1 cellular context compared by ENCODE assay signal in genomic region chr19:1169921-1170885, GRCh38.
TF ChIP-seq lines count a peak whose summit lies in the region.

No MANE protein-coding gene starts in this region.

TF ChIP-seq in HepG2, 621 proteins besides CTCF, POLR2A, EP300 and RAD21 (continued from another document):
- TF ChIP-seq, protein P1, sequence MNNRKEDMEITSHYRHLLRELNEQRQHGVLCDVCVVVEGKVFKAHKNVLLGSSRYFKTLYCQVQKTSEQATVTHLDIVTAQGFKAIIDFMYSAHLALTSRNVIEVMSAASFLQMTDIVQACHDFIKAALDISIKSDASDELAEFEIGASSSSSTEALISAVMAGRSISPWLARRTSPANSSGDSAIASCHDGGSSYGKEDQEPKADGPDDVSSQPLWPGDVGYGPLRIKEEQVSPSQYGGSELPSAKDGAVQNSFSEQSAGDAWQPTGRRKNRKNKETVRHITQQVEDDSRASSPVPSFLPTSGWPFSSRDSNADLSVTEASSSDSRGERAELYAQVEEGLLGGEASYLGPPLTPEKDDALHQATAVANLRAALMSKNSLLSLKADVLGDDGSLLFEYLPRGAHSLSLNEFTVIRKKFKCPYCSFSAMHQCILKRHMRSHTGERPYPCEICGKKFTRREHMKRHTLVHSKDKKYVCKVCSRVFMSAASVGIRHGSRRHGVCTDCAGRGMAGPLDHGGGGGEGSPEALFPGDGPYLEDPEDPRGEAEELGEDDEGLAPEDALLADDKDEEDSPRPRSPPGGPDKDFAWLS (CRISPR knock-in tag; IDR thresholded peaks at IDR 0.05; ENCODE audit: borderline replicate concordance): no peak
- TF ChIP-seq HNRNPL (IDR thresholded peaks at IDR 0.05; ENCODE audit: low read depth, low read length) (0 out of 2 replicates have a peak, but pooled peaks have one; percentile 42), AGO2 (optimal IDR thresholded peaks at IDR 0.05; ENCODE audit: low read depth, low read length) (peak; percentile 71), RBFOX2 (IDR thresholded peaks at IDR 0.05; ENCODE audit: low read depth, low read length) (peak; percentile 59), HES4 (CRISPR knock-in tag; IDR thresholded peaks at IDR 0.05; ENCODE audit: borderline replicate concordance) (no peak), ZNF296 (CRISPR knock-in tag; conservative IDR thresholded peaks at IDR 0.05) (no peak), TRIM24 (CRISPR knock-in tag; IDR thresholded peaks at IDR 0.05) (peak; percentile 41; the same call in 1 of the 2 replicates), NCOR1 (IDR thresholded peaks at IDR 0.05; ENCODE audit: borderline replicate concordance, low read length) (no peak), HNRNPLL (IDR thresholded peaks at IDR 0.05; ENCODE audit: low read depth, low read length, poor library complexity, severe bottlenecking) (peak; percentile 17), NFIB (CRISPR knock-in tag; IDR thresholded peaks at IDR 0.05; ENCODE audit: borderline replicate concordance) (0 out of 2 replicates have a peak, but pooled peaks have one; percentile 70)
- TF ChIP-seq, protein P2, sequence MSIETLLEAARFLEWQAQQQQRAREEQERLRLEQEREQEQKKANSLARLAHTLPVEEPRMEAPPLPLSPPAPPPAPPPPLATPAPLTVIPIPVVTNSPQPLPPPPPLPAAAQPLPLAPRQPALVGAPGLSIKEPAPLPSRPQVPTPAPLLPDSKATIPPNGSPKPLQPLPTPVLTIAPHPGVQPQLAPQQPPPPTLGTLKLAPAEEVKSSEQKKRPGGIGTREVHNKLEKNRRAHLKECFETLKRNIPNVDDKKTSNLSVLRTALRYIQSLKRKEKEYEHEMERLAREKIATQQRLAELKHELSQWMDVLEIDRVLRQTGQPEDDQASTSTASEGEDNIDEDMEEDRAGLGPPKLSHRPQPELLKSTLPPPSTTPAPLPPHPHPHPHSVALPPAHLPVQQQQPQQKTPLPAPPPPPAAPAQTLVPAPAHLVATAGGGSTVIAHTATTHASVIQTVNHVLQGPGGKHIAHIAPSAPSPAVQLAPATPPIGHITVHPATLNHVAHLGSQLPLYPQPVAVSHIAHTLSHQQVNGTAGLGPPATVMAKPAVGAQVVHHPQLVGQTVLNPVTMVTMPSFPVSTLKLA (IDR thresholded peaks at IDR 0.05): peak; percentile 68
